8 cellular contexts compared by ENCODE assay signal in the genomic region with DNA sequence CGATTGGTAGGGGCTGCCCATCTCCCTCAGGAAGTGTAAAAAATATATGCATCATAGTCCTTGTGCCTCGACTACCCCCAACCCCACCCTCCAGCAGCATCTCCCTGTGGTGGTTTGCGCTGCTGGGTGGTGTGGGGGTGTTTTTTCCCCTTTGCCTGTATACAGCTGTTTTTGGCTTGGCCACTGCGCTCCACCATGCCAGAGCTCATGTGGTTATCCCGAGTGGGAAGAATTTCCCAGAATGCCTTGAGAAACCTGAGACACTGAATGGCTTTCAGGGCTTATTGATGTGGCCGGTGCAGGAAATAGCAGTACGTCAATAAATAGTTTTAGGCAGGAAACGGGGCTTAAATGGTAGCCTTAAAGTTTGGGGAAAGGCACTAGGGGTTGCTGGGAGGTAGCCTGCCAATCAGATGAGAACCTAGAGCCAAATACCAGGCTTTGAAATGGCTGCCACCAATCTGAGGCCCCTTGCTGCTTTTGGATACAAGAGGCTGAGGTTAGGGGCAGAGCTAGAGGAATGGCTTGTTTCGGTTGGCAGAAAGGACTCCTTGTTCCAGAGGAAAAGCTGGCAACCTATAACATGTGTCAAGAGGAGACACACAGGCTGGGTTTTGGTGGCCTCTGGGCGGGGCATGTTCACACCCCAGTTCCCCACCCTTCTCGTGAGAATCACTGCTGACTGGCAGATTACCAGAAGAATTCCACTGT.
DNase-seq lines count a peak whose midpoint lies in the region; ATAC-seq and TF ChIP-seq lines count a peak whose summit lies in the region.

No MANE protein-coding gene starts in this region.

- no peaks in the 10 kb centered on the region for H3K9me3 ChIP-seq in IMR-90 (ENCODE audit: control insufficient read depth, insufficient read depth, low read length)

- dilution Hi-C loops in IMR-90 (cut with HindIII; ENCODE audit: low sequenced_read_pairs, unreplicated experiment), result no loop called here

- H3K9me1 ChIP-seq in IMR-90 (ENCODE audit: insufficient read depth, low read length), result peaks cover 36% of the 10 kb centered on the region

- H3K27me3 ChIP-seq in IMR-90 (ENCODE audit: control insufficient read depth, insufficient read depth, low read length), result no peaks in the 10 kb centered on the region

- H3K14ac ChIP-seq in IMR-90 (replicated peaks; ENCODE audit: low read depth, low read length), result no peak overlapping the region

- peaks cover 18% of the 10 kb centered on the region for H4K20me1 ChIP-seq in IMR-90 (ENCODE audit: insufficient read depth, low read length)

- peaks cover 35% of the 10 kb centered on the region for H3K36me3 ChIP-seq in IMR-90 (ENCODE audit: control insufficient read depth, insufficient read depth, low read length)

- BruUV-seq in IMR-90 (replicated peaks; lab: Mats Ljungman, UMichigan), result no TSS peak

- H2BK15ac ChIP-seq in IMR-90 (ENCODE audit: low read depth, low read length), result no peak overlapping the region

- WGBS in IMR-90 (ENCODE audit: extremely low coverage in 2 of 2, insufficient read length in 1 of 2), 2 experiments, result 83% methylated on average over 3 of the region's 11 CpGs; no CpG with 5 or more reads in 1 of the 2 experiments

- no peak overlapping the region; the same call in 1 of the 2 replicates for H2BK20ac ChIP-seq in IMR-90 (ENCODE audit: low read depth, low read length)

- DNase-seq in IMR-90, result no peak
- peak; percentile 54 for DNase-seq in activated CD8-positive, alpha-beta memory T cell treated with anti-CD3 and anti-CD28 coated beads, Interleukin-2, amount 50 U/mL, for 48 hours
- no peak for DNase-seq in Right ventricle myocardium inferior (ENCODE audit: missing footprints)
- DNase-seq in stimulated activated CD4-positive, alpha-beta T cell treated with anti-CD3 and anti-CD28 coated beads, Interleukin-2, amount 100 ng/mL, for 48 hours, result no peak
- no peak for DNase-seq in RPMI8226
- no peak for DNase-seq in NOMO-1 (lab: John Stamatoyannopoulos, UW; ENCODE audit: unreplicated experiment in 2 of 2)

- no peak overlapping the region for H3K9ac ChIP-seq in IMR-90 (ENCODE audit: low read depth, low read length)

- H4K8ac ChIP-seq in IMR-90 (ENCODE audit: low read depth in 2 of 2, low read length in 2 of 2), result no peak overlapping the region; a peak in 1 of 4 replicates

- H4K5ac ChIP-seq in IMR-90 (ENCODE audit: low read depth, low read length), result no peak overlapping the region

- TF ChIP-seq RAD21 in IMR-90 (IDR thresholded peaks at IDR 0.05; ENCODE audit: low read length), result no peak

- no peak overlapping the region for H2BK5ac ChIP-seq in IMR-90 (ENCODE audit: low read depth, low read length, poor library complexity, severe bottlenecking)

- no peak for TF ChIP-seq CTCF in IMR-90 (conservative IDR thresholded peaks at IDR 0.05; ENCODE audit: low read depth, low read length)

- H2AK9ac ChIP-seq in IMR-90 (replicated peaks; ENCODE audit: low read depth, low read length, poor library complexity), result peak overlapping the region; percentile 50

- H2AK5ac ChIP-seq in IMR-90 (ENCODE audit: low read depth, low read length), result no peak overlapping the region

- peaks cover 2% of the 10 kb centered on the region; the same call in 1 of the 2 replicates for H3K4me1 ChIP-seq in IMR-90 (ENCODE audit: control insufficient read depth, insufficient read depth, low read length)

- no peaks in the 10 kb centered on the region for H3K36me3 Mint-ChIP-seq in stimulated activated naive CD8-positive, alpha-beta T cell treated with anti-CD3 and anti-CD28 coated beads, Interleukin-15, Interleukin-2, amounts not matched to agents 100 ng/mL and 50 ng/mL, for 24 hours (ENCODE audit: low read depth)

- no peak overlapping the region for H4K91ac ChIP-seq in IMR-90 (ENCODE audit: insufficient read depth, low read depth, low read length)

- H3K9me3 Mint-ChIP-seq in stimulated activated naive CD8-positive, alpha-beta T cell treated with anti-CD3 and anti-CD28 coated beads, Interleukin-15, Interleukin-2, amounts not matched to agents 100 ng/mL and 50 ng/mL, for 24 hours, result no peaks in the 10 kb centered on the region

- peaks cover 70% of the 10 kb centered on the region for H3K4me1 Mint-ChIP-seq in stimulated activated naive CD8-positive, alpha-beta T cell treated with anti-CD3 and anti-CD28 coated beads, Interleukin-15, Interleukin-2, amounts not matched to agents 100 ng/mL and 50 ng/mL, for 24 hours (ENCODE audit: low read depth)

- no peak overlapping the region for H2AFZ ChIP-seq in IMR-90 (replicated peaks; ENCODE audit: low read length, poor library complexity)

- peak overlapping the region; percentile 25 for H3K4me3 Mint-ChIP-seq in stimulated activated naive CD8-positive, alpha-beta T cell treated with anti-CD3 and anti-CD28 coated beads, Interleukin-15, Interleukin-2, amounts not matched to agents 100 ng/mL and 50 ng/mL, for 24 hours

- intact Hi-C loops in IMR-90 (cut with micrococcal nuclease), result no loop called here
- intact Hi-C loops in Right ventricle myocardium inferior (cut with DNase I), result no loop called here

- no peak overlapping the region; the same call in 1 of the 2 replicates for H3K4ac ChIP-seq in IMR-90 (ENCODE audit: low read depth, low read length)

- peaks cover 25 to 64% of the 10 kb centered on the region in 2 experiments; a peak in 3 of 4 replicates for H3K79me1 ChIP-seq in IMR-90 (ENCODE audit: low read depth in 1 of 2, low read length in 2 of 2)

- H3K18ac ChIP-seq in IMR-90 (ENCODE audit: low read depth, low read length), result no peak overlapping the region

- no peak overlapping the region for H3K23ac ChIP-seq in IMR-90 (ENCODE audit: low read depth, low read length)

- no peaks in the 10 kb centered on the region for H3K27me3 Mint-ChIP-seq in stimulated activated naive CD8-positive, alpha-beta T cell treated with anti-CD3 and anti-CD28 coated beads, Interleukin-15, Interleukin-2, amounts not matched to agents 100 ng/mL and 50 ng/mL, for 24 hours

- H3K27ac Mint-ChIP-seq in stimulated activated naive CD8-positive, alpha-beta T cell treated with anti-CD3 and anti-CD28 coated beads, Interleukin-15, Interleukin-2, amounts not matched to agents 100 ng/mL and 50 ng/mL, for 24 hours, result peak overlapping the region; percentile 82

- H3K56ac ChIP-seq in IMR-90 (ENCODE audit: extremely low read depth, insufficient read depth, low read length), result no peak overlapping the region

- POLR2A ChIA-PET in IMR-90 (lab: Charles Lee; ENCODE audit: unreplicated experiment), result no interaction called here

- no peak overlapping the region for H3K27ac ChIP-seq in IMR-90 (ENCODE audit: insufficient read depth, low read length)

- no peak overlapping the region for H2BK120ac ChIP-seq in IMR-90 (ENCODE audit: low read depth, low read length)

- ATAC-seq in IMR-90 (ENCODE audit: low read depth), result no peak
- peak; percentile 74 for ATAC-seq in Right ventricle myocardium inferior
- no peak for ATAC-seq in HG03025 (IDR thresholded peaks at IDR 0.05; ENCODE audit: low FRiP score, unreplicated experiment)

- in situ Hi-C loops in IMR-90 (cut with MboI; ENCODE audit: low sequenced_read_pairs), result no loop called here

- no peak for TF ChIP-seq POLR2A in IMR-90 (IDR thresholded peaks at IDR 0.05; ENCODE audit: low read depth, low read length)

- CTCF ChIA-PET in IMR-90 (lab: Yijun Ruan, JAX), result interaction anchor here (0.6 kb wide), 1 partner anchor 128 kb away, joined by 3 read pairs; no protein-coding TSS in a partner anchor

- H3K4me2 ChIP-seq in IMR-90 (ENCODE audit: low read depth, low read length), result no peak overlapping the region

- no peak overlapping the region for H3K4me3 ChIP-seq in IMR-90 (ENCODE audit: insufficient read depth, low read depth, low read length)

TF ChIP-seq in IMR-90, 13 proteins besides CTCF, POLR2A, EP300 and RAD21:
- TF ChIP-seq BHLHE40 (IDR thresholded peaks at IDR 0.05; ENCODE audit: low read depth, low read length) (no peak), MXI1 (IDR thresholded peaks at IDR 0.05; ENCODE audit: borderline replicate concordance, low read depth, low read length) (no peak), MAZ (IDR thresholded peaks at IDR 0.05; ENCODE audit: borderline replicate concordance, low read depth, low read length) (no peak), CHD1 (IDR thresholded peaks at IDR 0.05; ENCODE audit: low read depth, low read length) (no peak), RFX5 (IDR thresholded peaks at IDR 0.05; ENCODE audit: low read depth, low read length) (no peak), SMC3 (IDR thresholded peaks at IDR 0.05; ENCODE audit: low read depth, low read length) (no peak), MAFK (IDR thresholded peaks at IDR 0.05; ENCODE audit: low read depth, low read length) (no peak), CEBPB (IDR thresholded peaks at IDR 0.05; ENCODE audit: low read depth, low read length) (no peak)
- TF ChIP-seq, protein P1, sequence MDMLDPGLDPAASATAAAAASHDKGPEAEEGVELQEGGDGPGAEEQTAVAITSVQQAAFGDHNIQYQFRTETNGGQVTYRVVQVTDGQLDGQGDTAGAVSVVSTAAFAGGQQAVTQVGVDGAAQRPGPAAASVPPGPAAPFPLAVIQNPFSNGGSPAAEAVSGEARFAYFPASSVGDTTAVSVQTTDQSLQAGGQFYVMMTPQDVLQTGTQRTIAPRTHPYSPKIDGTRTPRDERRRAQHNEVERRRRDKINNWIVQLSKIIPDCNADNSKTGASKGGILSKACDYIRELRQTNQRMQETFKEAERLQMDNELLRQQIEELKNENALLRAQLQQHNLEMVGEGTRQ (IDR thresholded peaks at IDR 0.05; ENCODE audit: low read depth, low read length), result no peak
